In genomic region chr2:218360453-218360852, GRCh38 we compare ENCODE assay signal across 22 cellular contexts. TPM values are rescaled to one million over a fixed set of nuclear protein-coding genes. Genes with fewer than 3 reads are reported as not detected.
DNase-seq lines count a peak whose midpoint lies in the region; ATAC-seq and TF ChIP-seq lines count a peak whose summit lies in the region.
"Had no signal": no experiment of that assay in that cellular context is flagged by ENCODE, and none has a peak within 500 bp of the region (broad histone marks: within the 10 kb centered on the region; RNA-seq: fewer than 3 reads in every experiment).

No MANE protein-coding gene starts in this region.

- no peaks in the 10 kb centered on the region for H3K79me2 ChIP-seq in GM23338 (replicated peaks; ENCODE audit: insufficient read depth)
- H3K79me2 ChIP-seq in PC-9 (ENCODE audit: low read depth) = no peaks in the 10 kb centered on the region

- H3K4me3 ChIP-seq in GM23338 (no peak overlapping the region), PC-9 (no peak overlapping the region), right cardiac atrium (ENCODE audit: low read length) (no peak overlapping the region)

- POLR2A ChIA-PET in PC-9 (lab: Charles Lee; ENCODE audit: unreplicated experiment) = no interaction called here

- H3F3A ChIP-seq in GM23338 (replicated peaks; ENCODE audit: low read depth) (no peaks in the 10 kb centered on the region), PC-9 (ENCODE audit: insufficient read depth, low read depth) (peaks cover 13% of the 10 kb centered on the region)

- CTCF ChIA-PET in PC-9 (lab: Charles Lee) = no interaction called here

- no peaks in the 10 kb centered on the region for H3K36me3 Mint-ChIP-seq in GM23338 (ENCODE audit: low read depth)
- H3K36me3 Mint-ChIP-seq: activated naive CD4-positive, alpha-beta T cell treated with anti-CD3 and anti-CD28 coated beads, Interleukin-2, amount 50 U/mL, for 24 hours; mesothelial cell of epicardium had no signal

- H3K4me1 ChIP-seq in GM23338 (ENCODE audit: insufficient read depth) (no peaks in the 10 kb centered on the region), PC-9 (replicated peaks; ENCODE audit: insufficient read depth) (peaks cover 36% of the 10 kb centered on the region), right cardiac atrium (ENCODE audit: control insufficient read depth, insufficient read depth, low read length) (no peaks in the 10 kb centered on the region)

- TF ChIP-seq CTCF in GM23338 (conservative IDR thresholded peaks at IDR 0.05; ENCODE audit: low read depth in 2 of 2) (no peak), PC-9 (conservative IDR thresholded peaks at IDR 0.05) (no peak), omental fat pad (IDR thresholded peaks at IDR 0.05) (no peak)

- H3K9me3 Mint-ChIP-seq in GM23338 = no peaks in the 10 kb centered on the region
- H3K9me3 Mint-ChIP-seq: activated naive CD4-positive, alpha-beta T cell treated with anti-CD3 and anti-CD28 coated beads, Interleukin-2, amount 50 U/mL, for 24 hours; mesothelial cell of epicardium had no signal

- peaks cover 18% of the 10 kb centered on the region for H3K27me3 Mint-ChIP-seq in GM23338 (ENCODE audit: insufficient read depth, low read depth, poor library complexity)
- H3K27me3 Mint-ChIP-seq: activated naive CD4-positive, alpha-beta T cell treated with anti-CD3 and anti-CD28 coated beads, Interleukin-2, amount 50 U/mL, for 24 hours had no signal

- H3K4me2 ChIP-seq in GM23338 (no peak overlapping the region), PC-9 (peak overlapping the region; percentile 12; the same call in 1 of the 2 replicates)

- H3K27ac ChIP-seq in GM23338 (ENCODE audit: low read depth) (no peak overlapping the region), PC-9 (peak overlapping the region; percentile 82), right cardiac atrium (ENCODE audit: low read length) (no peak overlapping the region)
- H3K27ac ChIP-seq: C4-2B, epithelial cell of prostate, RWPE1 had no signal

- no peak for ATAC-seq in GM23338
- ATAC-seq in right cardiac atrium = peak; percentile 20 to 31
- no peak for ATAC-seq in omental fat pad (ENCODE audit: low FRiP score)
- ATAC-seq in GM21737 (IDR thresholded peaks at IDR 0.05; ENCODE audit: unreplicated experiment) = no peak

- DNase-seq in GM23338 (ENCODE audit: low spot score) (no peak), PC-9 (no peak), right cardiac atrium (peak in 1 of 3 donors; percentile 50), posterior vena cava (ENCODE audit: low spot score) (peak; percentile 81), omental fat pad (ENCODE audit: low spot score) (no peak)
- no peak for DNase-seq in activated T-cell treated with anti-CD3 and anti-CD28 coated beads, Interleukin-2, amount 50 U/mL, for 48 hours
- DNase-seq in activated naive CD4-positive, alpha-beta T cell treated with Interleukin-2 at 50 U/mL for 16 hours = no peak
- DNase-seq: activated CD4-positive, alpha-beta T cell treated with anti-CD3 and anti-CD28 coated beads for 48 hours; activated T-cell treated with anti-CD3 and anti-CD28 coated beads for 4 hours; NCI-H1048; NCI-H2107; NCI-H774; occipital lobe; stimulated activated CD4-positive, alpha-beta T cell treated with anti-CD3 and anti-CD28 coated beads, Interleukin-4, amount 100 ng/mL, for 4 hours had no signal

- H3K27me3 ChIP-seq in GM23338 (ENCODE audit: insufficient read depth) = no peaks in the 10 kb centered on the region
- no peaks in the 10 kb centered on the region for H3K27me3 ChIP-seq in PC-9 (ENCODE audit: insufficient read depth, low read depth)
- H3K27me3 ChIP-seq in right cardiac atrium (ENCODE audit: control insufficient read depth, insufficient read depth) = no peaks in the 10 kb centered on the region

- peak overlapping the region; percentile 66; the same call in 1 of the 2 replicates for H2AFZ ChIP-seq in GM23338
- no peak overlapping the region for H2AFZ ChIP-seq in PC-9

- H4K20me1 ChIP-seq in GM23338 (replicated peaks; ENCODE audit: insufficient read depth) = no peaks in the 10 kb centered on the region
- no peaks in the 10 kb centered on the region for H4K20me1 ChIP-seq in PC-9 (ENCODE audit: insufficient read depth)

- H3K4me1 Mint-ChIP-seq in GM23338 = peaks cover 14% of the 10 kb centered on the region; the same call in 2 of the 3 replicates
- H3K4me1 Mint-ChIP-seq: activated naive CD4-positive, alpha-beta T cell treated with anti-CD3 and anti-CD28 coated beads, Interleukin-2, amount 50 U/mL, for 24 hours had no signal

- 80% methylated on average over 4 of the region's 4 CpGs for WGBS in right cardiac atrium

- no peaks in the 10 kb centered on the region for H3K36me3 ChIP-seq in GM23338 (ENCODE audit: insufficient read depth)
- H3K36me3 ChIP-seq in PC-9 (ENCODE audit: low read depth) = no peaks in the 10 kb centered on the region

- no TSS peak for BruUV-seq in PC-9 (replicated peaks; lab: Mats Ljungman, UMichigan)

- intact Hi-C loops in PC-9 (cut with micrococcal nuclease; ENCODE audit: unreplicated experiment) = no loop called here
- intact Hi-C loops in right cardiac atrium (cut with DNase I) = no loop called here
- intact Hi-C loops in posterior vena cava (cut with DNase I) = loop anchor here in 1 of 2 donors (10.0 kb wide), 1 partner anchor 176 kb away; no protein-coding TSS in a partner anchor

- no peak overlapping the region for H3K4me3 Mint-ChIP-seq in GM23338
- H3K4me3 Mint-ChIP-seq: activated naive CD4-positive, alpha-beta T cell treated with anti-CD3 and anti-CD28 coated beads, Interleukin-2, amount 50 U/mL, for 24 hours; mesothelial cell of epicardium had no signal

- H3K9me3 ChIP-seq in PC-9 (ENCODE audit: insufficient read depth, low read depth) (no peaks in the 10 kb centered on the region), right cardiac atrium (ENCODE audit: control insufficient read depth, low read length) (no peaks in the 10 kb centered on the region)

- no peak overlapping the region for H3K27ac Mint-ChIP-seq in GM23338
- H3K27ac Mint-ChIP-seq: activated naive CD4-positive, alpha-beta T cell treated with anti-CD3 and anti-CD28 coated beads, Interleukin-2, amount 50 U/mL, for 24 hours had no signal

- H3K9me2 ChIP-seq in GM23338 (ENCODE audit: insufficient read depth) (no peaks in the 10 kb centered on the region), PC-9 (ENCODE audit: insufficient read depth) (no peaks in the 10 kb centered on the region)

TF ChIP-seq in GM23338, 12 proteins besides CTCF, POLR2A, EP300 and RAD21 (continues in another document):
- TF ChIP-seq EZH2 (IDR thresholded peaks at IDR 0.05; ENCODE audit: low read depth, unreplicated experiment) (no peak), POLR2AphosphoS5 (IDR thresholded peaks at IDR 0.05; ENCODE audit: low read depth) (no peak), CREB1 (CRISPR knock-in tag; IDR thresholded peaks at IDR 0.05; ENCODE audit: low read depth) (no peak), REST (IDR thresholded peaks at IDR 0.05; ENCODE audit: unreplicated experiment) (no peak)

RNA-seq across cellular contexts. Expression of gene CATIP, which starts 3.8 kb away (rescaled TPM):
- not detected in 2 replicates for total RNA-seq in GM23338 (2014; rRNA removed; shearing (Covaris generic))
- polyA plus RNA-seq in GM23338 (2016; fragmentation: Nextera tagmentation; extraction: Ambion mirVana) (0.15 and 0.23 TPM in 2 replicates), right cardiac atrium (0.16 TPM)
- total RNA-seq in PC-9 (2021) (1.1 and 2.4 TPM in 2 replicates), right cardiac atrium (not detected), posterior vena cava (not detected), omental fat pad (not detected)
- total RNA-seq: mesothelial cell of epicardium; skeletal muscle tissue; T-helper 1 cell treated with Interleukin-12 subunit alpha and Interleukin-12 subunit beta and Interleukin-4 antibody, amounts not matched to agents 30 ng/mL and 1 ng/mL, for 36 hours had no signal

RNA-seq across cellular contexts. Expression of gene SLC11A1, which starts 21.6 kb away (rescaled TPM):
- total RNA-seq in GM23338 (2014; rRNA removed; shearing (Covaris generic)) = 0.89 TPM in 1 of 2 replicates, not detected in the other
- polyA plus RNA-seq in GM23338 (2016; fragmentation: Nextera tagmentation; extraction: Ambion mirVana) (0.16 and 0.31 TPM in 2 replicates), right cardiac atrium (13.8 TPM)
- total RNA-seq in PC-9 (2021) (0.35 and 0.44 TPM in 2 replicates), right cardiac atrium (10 to 100 TPM in 2 of 4 donors, 1 to 10 TPM in 2; 6.4 to 19.5 (median 12.5) TPM), posterior vena cava (10 to 100 TPM; 28.8 to 77.1 TPM), omental fat pad (100 to 1,000 TPM in 2 of 4 donors, 10 to 100 TPM in 2; 40.0 to 218 (median 127) TPM)

RNA-seq across cellular contexts. Expression of gene CTDSP1, which starts 39.2 kb away (rescaled TPM):
- total RNA-seq in GM23338 (2014; rRNA removed; shearing (Covaris generic)) = 14.8 and 21.8 TPM in 2 replicates
- polyA plus RNA-seq in GM23338 (2016; fragmentation: Nextera tagmentation; extraction: Ambion mirVana) = 6.7 and 6.9 TPM in 2 replicates
- 61.8 and 69.6 TPM in 2 replicates for total RNA-seq in PC-9 (2021)
- total RNA-seq in right cardiac atrium = 100 to 1,000 TPM in 3 of 4 donors, 10 to 100 TPM in 1; 99.9 to 118 (median 116) TPM
- 85.9 TPM for polyA plus RNA-seq in right cardiac atrium
- 100 to 1,000 TPM; 112 to 142 TPM for total RNA-seq in posterior vena cava
- 100 to 1,000 TPM in 2 of 4 donors, 10 to 100 TPM in 2; 77.6 to 147 (median 93.7) TPM for total RNA-seq in omental fat pad

RNA-seq across cellular contexts. Expression of gene VIL1, which starts 58.5 kb away (rescaled TPM):
- total RNA-seq in GM23338 (2014; rRNA removed; shearing (Covaris generic)) = 5.9 and 9.2 TPM in 2 replicates
- polyA plus RNA-seq in GM23338 (2016; fragmentation: Nextera tagmentation; extraction: Ambion mirVana) (2.3 and 3.5 TPM in 2 replicates), right cardiac atrium (0.11 TPM)
- total RNA-seq in PC-9 (2021) (not detected in 2 replicates), right cardiac atrium (not detected), posterior vena cava (not detected), omental fat pad (not detected)
- total RNA-seq: occipital lobe; skeletal muscle tissue; T-helper 1 cell treated with Interleukin-12 subunit alpha and Interleukin-12 subunit beta and Interleukin-4 antibody, amounts not matched to agents 30 ng/mL and 1 ng/mL, for 36 hours had no signal

Comparison
In these comparisons a context has a peak if more than half of its experiments do, and no peak if none do; other contexts are left out.
1. ATAC-seq: peak in right cardiac atrium (2 of 2); none in GM23338 (single experiment), omental fat pad (single experiment) and GM21737 (single experiment).